Comparison of ENCODE assay signal across 10 cellular contexts in the genomic region with DNA sequence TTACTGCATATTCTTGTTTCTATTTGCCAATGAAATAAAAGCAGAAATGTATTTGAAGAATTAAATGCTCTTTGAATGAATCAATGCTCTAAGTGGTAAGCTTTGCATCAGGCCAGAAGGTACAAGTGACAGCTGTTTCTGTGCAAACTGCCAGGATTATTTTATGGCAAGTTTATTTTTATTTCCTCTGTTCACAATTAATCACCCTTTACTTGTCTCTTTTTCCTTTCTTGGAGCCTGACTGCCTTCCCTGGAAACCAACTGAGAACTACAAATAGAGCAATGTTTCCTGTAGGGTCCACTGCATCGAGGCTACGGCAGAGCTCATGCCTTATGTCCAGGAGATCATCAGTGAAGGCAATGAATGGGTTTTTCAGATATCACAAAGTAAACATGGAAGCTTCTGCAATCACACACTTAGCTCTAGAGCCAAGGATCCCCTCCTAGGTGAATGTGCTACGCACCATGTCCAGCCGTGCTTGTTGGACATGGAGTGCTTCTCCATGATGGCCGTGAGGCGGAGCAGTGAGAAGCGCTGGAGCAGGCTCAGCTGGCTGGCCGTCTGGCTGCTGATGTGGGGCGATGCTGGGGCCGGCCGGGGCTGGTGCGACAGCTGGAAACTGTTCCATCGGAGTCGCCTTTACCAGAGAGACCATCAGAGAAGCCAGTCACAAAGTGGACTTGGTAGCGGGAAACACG.
DNase-seq lines count a peak whose midpoint lies in the region; ATAC-seq, FAIRE-seq and TF ChIP-seq lines count a peak whose summit lies in the region.
"Had no signal": no experiment of that assay in that cellular context is flagged by ENCODE, and none has a peak within 500 bp of the region (broad histone marks: within the 10 kb centered on the region; RNA-seq: fewer than 3 reads in every experiment).

No MANE protein-coding gene starts in this region.

- H3K9ac ChIP-seq in HUES48 (ENCODE audit: low read depth, low read length), result no peak overlapping the region
- H3K9ac ChIP-seq in HepG2 (ENCODE audit: insufficient read depth, low read depth, low read length), result peak overlapping the region; percentile 34
- H3K9ac ChIP-seq in subcutaneous abdominal adipose tissue (ENCODE audit: low read length in 5 of 5), result peak overlapping the region in 1 of 5 donors; percentile 58

- H3K4me3 ChIP-seq in HUES48 (ENCODE audit: low read depth, low read length) (no peak overlapping the region), coronary artery (peak overlapping the region; percentile 48), HepG2 (replicated peaks in 1 of 3; ENCODE audit: insufficient read depth in 1 of 3, low read depth in 2 of 3, low read length in 3 of 3) (no peak overlapping the region), subcutaneous abdominal adipose tissue (ENCODE audit: low read depth in 1 of 5, low read length in 5 of 5) (no peak overlapping the region)
- H3K4me3 ChIP-seq: GM12878 had no signal

- peak; percentile 28 for FAIRE-seq in HepG2 (lab: Jason Lieb, UNC)
- FAIRE-seq: GM12878 had no signal

- no peak for TF ChIP-seq RAD21 in HepG2 (CRISPR knock-in tag; IDR thresholded peaks at IDR 0.05)

- ATAC-seq in HepG2 (no peak), GM18505 (IDR thresholded peaks at IDR 0.05; ENCODE audit: unreplicated experiment) (no peak)
- ATAC-seq: GM12878; stimulated activated naive CD8-positive, alpha-beta T cell treated with anti-CD3 and anti-CD28 coated beads, Interleukin-15, Interleukin-2, amounts not matched to agents 100 U/mL and 50 U/mL, for 24 hours had no signal

- peak overlapping the region; percentile 96 for H3K27ac ChIP-seq in HUES48 (ENCODE audit: low read depth, low read length)
- peak overlapping the region; percentile 49 to 92 for H3K27ac ChIP-seq in coronary artery
- H3K27ac ChIP-seq in HepG2 (ENCODE audit: extremely low read length, insufficient read depth, low read length), result peak overlapping the region; percentile 94
- peak overlapping the region; percentile 86 for H3K27ac ChIP-seq in subcutaneous abdominal adipose tissue (ENCODE audit: low read depth, low read length)

- H4K20me1 ChIP-seq in HepG2 (ENCODE audit: insufficient read depth, low read length), result no peaks in the 10 kb centered on the region

- H3K79me2 ChIP-seq in HepG2 (ENCODE audit: insufficient read depth, low read length), result no peaks in the 10 kb centered on the region

- in situ Hi-C loops in HepG2 (cut with HindIII; ENCODE audit: extremely low pct_ligation_motif_present, low pct_unique_long_range_greater_than_20kb), result no loop called here

- CTCF ChIA-PET in HepG2 (lab: Yijun Ruan, JAX; ENCODE audit: low intra/inter-chr PET ratio, low total read pairs), result no interaction called here

- POLR2A ChIA-PET in HepG2 (lab: Yijun Ruan, JAX), result interaction anchor here (0.8 to 3.0 kb wide), 5 partner anchors 41 to 416 kb away, joined by 4 to 9 read pairs (median 5); partner anchors contain the start of gene STARD13

- TF ChIP-seq CTCF in coronary artery (IDR thresholded peaks at IDR 0.05) (no peak), HepG2 (CRISPR knock-in tag; IDR thresholded peaks at IDR 0.05) (no peak)

- TF ChIP-seq POLR2A in HepG2 (IDR thresholded peaks at IDR 0.05; ENCODE audit: insufficient read depth in 1 of 2, low read depth in 2 of 2, low read length in 2 of 2) (no peak), GM18505 (IDR thresholded peaks at IDR 0.05; ENCODE audit: borderline replicate concordance, extremely low read depth, insufficient read depth, insufficient read length) (no peak)

- intact Hi-C loops in HepG2 (cut with micrococcal nuclease; ENCODE audit: unreplicated experiment), result loop anchor here (2.0 to 5.0 kb wide), 4 partner anchors 40 to 416 kb away; no protein-coding TSS in a partner anchor

- no peak overlapping the region for H2AFZ ChIP-seq in HepG2 (ENCODE audit: low read length)

- TF ChIP-seq EP300 in HepG2 (IDR thresholded peaks at IDR 0.05; ENCODE audit: low read depth in 2 of 2, low read length in 2 of 2) (no peak), HepG2 (CRISPR knock-in tag; IDR thresholded peaks at IDR 0.05; ENCODE audit: borderline replicate concordance) (no peak)

- no peaks in the 10 kb centered on the region for H3K36me3 ChIP-seq in HUES48 (ENCODE audit: control insufficient read depth, insufficient read depth, low read length)
- H3K36me3 ChIP-seq in HepG2 (replicated peaks in 1 of 2; ENCODE audit: control insufficient read depth in 1 of 2, insufficient read depth in 2 of 2, low read length in 2 of 2), result peaks cover 2 to 47% of the 10 kb centered on the region in 2 experiments
- peaks cover 18 to 59% (median 43%) of the 10 kb centered on the region in 5 donors for H3K36me3 ChIP-seq in subcutaneous abdominal adipose tissue (ENCODE audit: control insufficient read depth in 5 of 5, insufficient read depth in 5 of 5, low read length in 5 of 5)

- H3K4me2 ChIP-seq in HepG2 (ENCODE audit: low read depth, low read length), result peak overlapping the region; percentile 19; the same call in 1 of the 2 replicates

- H3K27me3 ChIP-seq in HUES48 (ENCODE audit: control insufficient read depth, insufficient read depth, low read length) (no peaks in the 10 kb centered on the region), HepG2 (ENCODE audit: control insufficient read depth in 1 of 2, insufficient read depth in 2 of 2, low read length in 2 of 2) (no peaks in the 10 kb centered on the region), subcutaneous abdominal adipose tissue (ENCODE audit: control insufficient read depth in 5 of 5, insufficient read depth in 4 of 5, low read length in 5 of 5) (no peaks in the 10 kb centered on the region)

- BruUV-seq in HepG2 (replicated peaks; lab: Mats Ljungman, UMichigan), result no TSS peak

- H3K9me3 ChIP-seq in HUES48 (ENCODE audit: control insufficient read depth, insufficient read depth, low read length) (no peaks in the 10 kb centered on the region), HepG2 (ENCODE audit: low read length) (no peaks in the 10 kb centered on the region), subcutaneous abdominal adipose tissue (ENCODE audit: control insufficient read depth in 5 of 5, low read length in 5 of 5) (no peaks in the 10 kb centered on the region)

- WGBS in HepG2 (ENCODE audit: low lambda C conversion rate), result 95% methylated on average over 16 of the region's 16 CpGs

- H3K4me1 ChIP-seq in HUES48 (ENCODE audit: control insufficient read depth, insufficient read depth, low read length) (peaks cover 38% of the 10 kb centered on the region), HepG2 (ENCODE audit: insufficient read depth, low read length) (peaks cover 60% of the 10 kb centered on the region), subcutaneous abdominal adipose tissue (ENCODE audit: control insufficient read depth in 5 of 5, insufficient read depth in 5 of 5, low read length in 5 of 5) (peaks cover 0 to 49% (median 39%) of the 10 kb centered on the region in 5 donors)

- no peak for DNase-seq in coronary artery (ENCODE audit: low spot score)
- DNase-seq in HepG2 (ENCODE audit: low spot score), result no peak
- no peak for DNase-seq in activated T-cell treated with anti-CD3 and anti-CD28 coated beads, Interleukin-2, amount 50 U/mL, for 1 hour
- no peak for DNase-seq in NCI-H1436 treated with DMSO at 0.1 percent for 48 hours (lab: John Stamatoyannopoulos, UW)
- DNase-seq in stimulated activated CD4-positive, alpha-beta T cell treated with anti-CD3 and anti-CD28 coated beads, Interleukin-2, amount 100 ng/mL, for 48 hours, result no peak
- DNase-seq: stimulated activated naive CD8-positive, alpha-beta T cell treated with anti-CD3 and anti-CD28 coated beads, Interleukin-15, Interleukin-2, amounts not matched to agents 100 U/mL and 50 U/mL, for 24 hours had no signal

TF ChIP-seq in HepG2, 621 proteins besides CTCF, POLR2A, EP300 and RAD21 (continues in another document):
- TF ChIP-seq CBX5 (CRISPR knock-in tag; IDR thresholded peaks at IDR 0.05; ENCODE audit: borderline replicate concordance) (no peak), ISX (CRISPR knock-in tag; conservative IDR thresholded peaks at IDR 0.05) (no peak), ZNF687 (CRISPR knock-in tag; IDR thresholded peaks at IDR 0.05) (peak; percentile 52), NCOR1 (IDR thresholded peaks at IDR 0.05; ENCODE audit: borderline replicate concordance, low read length) (no peak), PHF5A (CRISPR knock-in tag; IDR thresholded peaks at IDR 0.05; ENCODE audit: low read depth, unreplicated experiment) (no peak), ZSCAN22 (CRISPR knock-in tag; IDR thresholded peaks at IDR 0.05) (no peak), FLYWCH1 (CRISPR knock-in tag; IDR thresholded peaks at IDR 0.05) (no peak), ZBTB38 (CRISPR knock-in tag; IDR thresholded peaks at IDR 0.05) (peak; percentile 78), ZNF33A (CRISPR knock-in tag; IDR thresholded peaks at IDR 0.05; ENCODE audit: borderline replicate concordance) (no peak)
